25 cellular contexts compared by ENCODE assay signal in the genomic region with DNA sequence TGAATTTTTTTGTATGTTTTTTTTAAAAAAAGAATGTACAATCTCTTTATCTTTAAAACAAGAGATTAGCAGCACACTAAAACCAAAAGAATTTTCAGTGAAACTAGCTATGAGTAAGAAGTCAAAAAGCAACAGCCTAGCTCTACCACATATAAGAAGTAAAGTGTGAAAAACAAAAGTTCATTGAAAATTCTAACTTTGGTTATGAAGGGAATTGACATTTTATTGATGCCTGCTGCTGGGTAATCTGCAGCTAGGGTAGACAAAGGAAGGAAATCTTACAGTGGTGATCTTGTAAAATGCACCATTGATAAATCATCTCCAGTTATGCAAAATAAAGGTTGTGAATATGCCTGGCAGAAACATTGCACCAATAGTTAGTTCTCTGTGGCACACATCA. TPM values are rescaled to one million over a fixed set of nuclear protein-coding genes. Genes with fewer than 3 reads are reported as not detected.
"Had no signal": no experiment of that assay in that cellular context is flagged by ENCODE, and none has a peak within 500 bp of the region (broad histone marks: within the 10 kb centered on the region; RNA-seq: fewer than 3 reads in every experiment).

No MANE protein-coding gene starts in this region.

- H3K27ac Mint-ChIP-seq: activated T-helper 1 cell treated with anti-CD3 and anti-CD28 coated beads, Interleukin-12 subunit alpha, Interleukin-12 subunit beta, Interleukin-2, Interleukin-4 antibody, amounts not matched to agents 30 ng/mL and 10 ng/mL and 1 ng/mL, durations not matched to agents 14 hours and 24 hours and 36 hours; IgD-negative memory B cell had no signal

- H3K4me1 Mint-ChIP-seq: IgD-negative memory B cell had no signal

- H3K4me3 Mint-ChIP-seq: activated T-helper 1 cell treated with anti-CD3 and anti-CD28 coated beads, Interleukin-12 subunit alpha, Interleukin-12 subunit beta, Interleukin-2, Interleukin-4 antibody, amounts not matched to agents 30 ng/mL and 10 ng/mL and 1 ng/mL, durations not matched to agents 14 hours and 24 hours and 36 hours; IgD-negative memory B cell had no signal

- DNase-seq: activated CD4-positive, alpha-beta T cell treated with anti-CD3 and anti-CD28 coated beads for 1 hour; activated CD4-positive, alpha-beta T cell treated with anti-CD3 and anti-CD28 coated beads, Interleukin-2, amount 50 U/mL, for 1 hour; activated CD8-positive, alpha-beta memory T cell treated with anti-CD3 and anti-CD28 coated beads for 24 hours; activated gamma-delta T cell; activated naive CD4-positive, alpha-beta T cell treated with anti-CD3 and anti-CD28 coated beads, Interleukin-2, amount 50 U/mL, for 16 hours; brain microvascular endothelial cell; KG1; NCI-H1092; NCI-H1417; NCI-H1930; NCI-H2107; NCI-H2171 treated with DMSO at 0.1 percent for 48 hours; NCI-H345; NCI-H510A; NCI-H69; Peyer's patch; Right ventricle myocardium superior; SW 1271 had no signal

- ATAC-seq: SK-N-SH treated with all-trans-retinoic acid at 6 μM for 48 hours had no signal

RNA-seq across cellular contexts. Expression of a gene that starts 37.8 kb away (rescaled TPM):
- total RNA-seq: cardiac muscle cell, LHCN-M2, MCF 10A, Peyer's patch, Right ventricle myocardium superior, SJSA1 had no signal
